In genomic region chr19:30877591-30878230, GRCh38 we compare ENCODE assay signal across 24 cellular contexts.
DNase-seq lines count a peak whose midpoint lies in the region; ATAC-seq and TF ChIP-seq lines count a peak whose summit lies in the region.
"Had no signal": no experiment of that assay in that cellular context is flagged by ENCODE, and none has a peak within 500 bp of the region (broad histone marks: within the 10 kb centered on the region; RNA-seq: fewer than 3 reads in every experiment).

No MANE protein-coding gene starts in this region.

- peak; percentile 46 for ATAC-seq in Right ventricle myocardium superior (ENCODE audit: poor library complexity)
- ATAC-seq in T-helper 17 cell = peak; percentile 20
- peak; percentile 19 for ATAC-seq in left lobe of liver
- no peak for ATAC-seq in HG02852 (IDR thresholded peaks at IDR 0.05; ENCODE audit: unreplicated experiment)

- H3K27ac Mint-ChIP-seq in T-helper 17 cell = no peak overlapping the region
- H3K27ac Mint-ChIP-seq: activated naive CD4-positive, alpha-beta T cell treated with anti-CD3 and anti-CD28 coated beads, Interleukin-2, amount 50 U/mL, for 24 hours; B cell; stimulated activated naive CD8-positive, alpha-beta T cell treated with anti-CD3 and anti-CD28 coated beads, Interleukin-15, Interleukin-2, amounts not matched to agents 100 ng/mL and 50 ng/mL, for 24 hours had no signal

- no peaks in the 10 kb centered on the region for H3K4me1 ChIP-seq in testis

- peaks cover 34% of the 10 kb centered on the region for H3K27me3 Mint-ChIP-seq in T-helper 17 cell
- H3K27me3 Mint-ChIP-seq: B cell had no signal

- H3K27ac ChIP-seq in testis = no peak overlapping the region
- H3K27ac ChIP-seq: dorsolateral prefrontal cortex, GM23248, heart right ventricle had no signal

- intact Hi-C loops in Right ventricle myocardium superior (cut with DNase I) (no loop called here), cardiac septum (cut with DNase I) (no loop called here), testis (cut with DNase I; ENCODE audit: low total_unique reads) (no loop called here)

- no peak overlapping the region for H3K4me3 Mint-ChIP-seq in T-helper 17 cell
- H3K4me3 Mint-ChIP-seq: activated naive CD4-positive, alpha-beta T cell treated with anti-CD3 and anti-CD28 coated beads, Interleukin-2, amount 50 U/mL, for 24 hours; B cell; stimulated activated naive CD8-positive, alpha-beta T cell treated with anti-CD3 and anti-CD28 coated beads, Interleukin-15, Interleukin-2, amounts not matched to agents 100 ng/mL and 50 ng/mL, for 24 hours had no signal

- no peaks in the 10 kb centered on the region for H3K36me3 Mint-ChIP-seq in T-helper 17 cell (ENCODE audit: low read depth)
- H3K36me3 Mint-ChIP-seq: activated naive CD4-positive, alpha-beta T cell treated with anti-CD3 and anti-CD28 coated beads, Interleukin-2, amount 50 U/mL, for 24 hours had no signal

- TF ChIP-seq POLR2A in testis (IDR thresholded peaks at IDR 0.05) = no peak

- H3K36me3 ChIP-seq in testis (ENCODE audit: low read depth, missing control alignments) (no peaks in the 10 kb centered on the region), MG63 (no peaks in the 10 kb centered on the region)
- H3K36me3 ChIP-seq: heart right ventricle, spleen had no signal

- no peak overlapping the region for H3K4me3 ChIP-seq in testis
- no peak overlapping the region for H3K4me3 ChIP-seq in MG63
- H3K4me3 ChIP-seq: dorsolateral prefrontal cortex, GM23248, heart right ventricle, spleen had no signal

- no peak for DNase-seq in Right ventricle myocardium superior
- DNase-seq in cardiac septum (ENCODE audit: low spot score) = no peak
- DNase-seq in T-helper 17 cell = no peak
- peak; percentile 32 for DNase-seq in left lobe of liver (ENCODE audit: low spot score)
- peak; percentile 27 for DNase-seq in testis
- DNase-seq in NCI-H2171 (lab: John Stamatoyannopoulos, UW) = no peak
- DNase-seq in MG63 = no peak
- DNase-seq: 8988T; activated CD4-positive, alpha-beta T cell treated with anti-CD3 and anti-CD28 coated beads for 48 hours; aorta; caudate nucleus; GM23248; heart right ventricle; NCI-H1417; NCI-H524; SIG-M5; spleen; stimulated activated CD4-positive, alpha-beta T cell treated with anti-CD3 and anti-CD28 coated beads, Interleukin-4, amount 100 ng/mL, for 1 hour; T-helper 1 cell had no signal

- H3K9me3 ChIP-seq in T-helper 17 cell (ENCODE audit: control insufficient read depth, low read length, poor library complexity, severe bottlenecking) (no peaks in the 10 kb centered on the region), testis (no peaks in the 10 kb centered on the region), MG63 (no peaks in the 10 kb centered on the region)
- H3K9me3 ChIP-seq: heart right ventricle, spleen had no signal

- TF ChIP-seq CTCF in testis (IDR thresholded peaks at IDR 0.05) = no peak

- WGBS in testis, 2 donors = 81 to 87% methylated on average over 5 of the region's 5 CpGs

- H3K4me1 Mint-ChIP-seq in T-helper 17 cell = peaks cover 2% of the 10 kb centered on the region
- H3K4me1 Mint-ChIP-seq: activated naive CD4-positive, alpha-beta T cell treated with anti-CD3 and anti-CD28 coated beads, Interleukin-2, amount 50 U/mL, for 24 hours; B cell had no signal

- H3K27me3 ChIP-seq in testis (no peaks in the 10 kb centered on the region), MG63 (no peaks in the 10 kb centered on the region)
- H3K27me3 ChIP-seq: spleen had no signal

Comparison
In these comparisons a context has a peak if more than half of its experiments do, and no peak if none do; other contexts are left out.
1. DNase-seq: peak in left lobe of liver (single experiment) and testis (single experiment); none in Right ventricle myocardium superior (single experiment), cardiac septum (single experiment), T-helper 17 cell (0 of 3), NCI-H2171 (single experiment) and MG63 (single experiment).